ENCODE assay signal across 8 cellular contexts in genomic region chrX:155027509-155028066, GRCh38. TPM values are rescaled to one million over a fixed set of nuclear protein-coding genes. Genes with fewer than 3 reads are reported as not detected.
DNase-seq lines count a peak whose midpoint lies in the region; ATAC-seq and TF ChIP-seq lines count a peak whose summit lies in the region.

No MANE protein-coding gene starts in this region.

- 21 to 25% methylated on average over 8 to 11 of the region's 14 CpGs for WGBS in ectodermal cell, 2 experiments
- WGBS in mesodermal cell (ENCODE audit: insufficient coverage in 2 of 2), 2 experiments, result 0 to 10% methylated on average over 1 to 2 of the region's 14 CpGs

- no peaks in the 10 kb centered on the region for H3K27me3 ChIP-seq in CD8-positive, alpha-beta T cell (ENCODE audit: insufficient read depth, low read length)
- no peaks in the 10 kb centered on the region for H3K27me3 ChIP-seq in HL-60 (ENCODE audit: insufficient read depth, poor library complexity, severe bottlenecking)
- no peaks in the 10 kb centered on the region for H3K27me3 ChIP-seq in ectodermal cell (ENCODE audit: control insufficient read depth, insufficient read depth, low read length, poor library complexity, severe bottlenecking)
- no peaks in the 10 kb centered on the region for H3K27me3 ChIP-seq in upper lobe of right lung

- no peaks in the 10 kb centered on the region for H3K4me1 ChIP-seq in CD8-positive, alpha-beta T cell (ENCODE audit: insufficient read depth, low read length)
- no peaks in the 10 kb centered on the region for H3K4me1 ChIP-seq in ectodermal cell (ENCODE audit: control insufficient read depth, insufficient read depth, low read length)
- peaks cover 2% of the 10 kb centered on the region for H3K4me1 ChIP-seq in mesodermal cell (ENCODE audit: control insufficient read depth, insufficient read depth, low read length, poor library complexity, severe bottlenecking)
- peaks cover 3% of the 10 kb centered on the region for H3K4me1 ChIP-seq in upper lobe of right lung

- CTCF ChIA-PET in CD8-positive, alpha-beta T cell (lab: Charles Lee), result interaction anchor here (1.3 kb wide), 1 partner anchor 21 kb away, joined by 4 read pairs; no protein-coding TSS in a partner anchor

- H3K36me3 Mint-ChIP-seq in CD8-positive, alpha-beta T cell, result peaks cover 3% of the 10 kb centered on the region

- H3K4me1 Mint-ChIP-seq in CD8-positive, alpha-beta T cell (ENCODE audit: low read depth), result peaks cover 29% of the 10 kb centered on the region

- H3K9me3 Mint-ChIP-seq in CD8-positive, alpha-beta T cell, result no peaks in the 10 kb centered on the region

- peak overlapping the region; percentile 96 for H3K27ac Mint-ChIP-seq in CD8-positive, alpha-beta T cell

- no peaks in the 10 kb centered on the region for H3K36me3 ChIP-seq in CD8-positive, alpha-beta T cell (ENCODE audit: insufficient read depth, low read length)
- H3K36me3 ChIP-seq in ectodermal cell (ENCODE audit: control insufficient read depth, insufficient read depth, low read length), result no peaks in the 10 kb centered on the region
- no peaks in the 10 kb centered on the region for H3K36me3 ChIP-seq in mesodermal cell (ENCODE audit: control insufficient read depth, insufficient read depth, low read length)
- no peaks in the 10 kb centered on the region for H3K36me3 ChIP-seq in upper lobe of right lung

- peak overlapping the region; percentile 96 for H3K27ac ChIP-seq in CD8-positive, alpha-beta T cell (ENCODE audit: low read depth, low read length)
- H3K27ac ChIP-seq in HL-60 (replicated peaks) (peak overlapping the region; percentile 94), ectodermal cell (ENCODE audit: insufficient read depth, low read depth, low read length, poor library complexity, severe bottlenecking) (peak overlapping the region; percentile 92), mesodermal cell (ENCODE audit: low read depth, low read length, severe bottlenecking) (peak overlapping the region; percentile 97), upper lobe of right lung (peak overlapping the region; percentile 94)

- H3K9me3 ChIP-seq in CD8-positive, alpha-beta T cell (ENCODE audit: low read length), result no peaks in the 10 kb centered on the region
- H3K9me3 ChIP-seq in ectodermal cell (ENCODE audit: control insufficient read depth, low read length) (no peaks in the 10 kb centered on the region), mesodermal cell (ENCODE audit: control insufficient read depth, low read length) (no peaks in the 10 kb centered on the region), upper lobe of right lung (no peaks in the 10 kb centered on the region)

- H3K4me3 ChIP-seq in CD8-positive, alpha-beta T cell (ENCODE audit: low read depth, low read length), result peak overlapping the region; percentile 73
- H3K4me3 ChIP-seq in HL-60 (replicated peaks; ENCODE audit: insufficient read depth, low read length) (peak overlapping the region; percentile 60), ectodermal cell (ENCODE audit: insufficient read depth, low read depth, low read length) (peak overlapping the region; percentile 66), mesodermal cell (ENCODE audit: extremely low read depth, insufficient read depth, low read length, poor library complexity, severe bottlenecking) (peak overlapping the region; percentile 53), upper lobe of right lung (peak overlapping the region; percentile 60)

- DNase-seq in CD8-positive, alpha-beta T cell, result peak in 1 of 7 experiments; percentile 10
- DNase-seq in HL-60 (ENCODE audit: low read depth in 1 of 2, low spot score in 1 of 2), result peak in 1 of 2 experiments; percentile 46
- peak; percentile 2 for DNase-seq in SK-N-DZ (ENCODE audit: low spot score)
- DNase-seq in upper lobe of right lung, result no peak
- DNase-seq in mesenteric fat pad (ENCODE audit: low spot score), result no peak

- no peaks in the 10 kb centered on the region for H3K27me3 Mint-ChIP-seq in CD8-positive, alpha-beta T cell (ENCODE audit: low read depth)

- ATAC-seq in CD8-positive, alpha-beta T cell, result no peak
- ATAC-seq in upper lobe of right lung (peak; percentile 7), HG03135 (IDR thresholded peaks at IDR 0.05; ENCODE audit: unreplicated experiment) (no peak)

- peak overlapping the region; percentile 88 for H3K4me3 Mint-ChIP-seq in CD8-positive, alpha-beta T cell

- intact Hi-C loops in CD8-positive, alpha-beta T cell (cut with DNase I, micrococcal nuclease), result loop anchor here (1.0 to 2.0 kb wide), 3 partner anchors 21 to 47 kb away; partner anchors contain the start of genes BRCC3 (in 2 of the 2), CMC4 (in 2 of the 2) and MTCP1 (in 2 of the 2)
- intact Hi-C loops in upper lobe of right lung (cut with DNase I), result no loop called here

- no peak for TF ChIP-seq CTCF in CD8-positive, alpha-beta T cell (IDR thresholded peaks at IDR 0.05)
- TF ChIP-seq CTCF in HL-60 (IDR thresholded peaks at IDR 0.05; ENCODE audit: insufficient read depth, low read length) (no peak), upper lobe of right lung (IDR thresholded peaks at IDR 0.05) (no peak)

- POLR2A ChIA-PET in CD8-positive, alpha-beta T cell (lab: Charles Lee), result interaction anchor here (1.1 to 1.8 kb wide), 4 partner anchors 22 to 48 kb away, joined by 3 to 7 read pairs (median 4); partner anchors contain the start of gene BRCC3

RNA-seq across cellular contexts. Expression of gene FUNDC2, which starts 0.9 kb away (rescaled TPM):
- total RNA-seq in CD8-positive, alpha-beta T cell, result 10 to 100 TPM; 46.5 to 50.8 TPM
- 113 and 129 TPM in 2 replicates for polyA plus RNA-seq in SK-N-DZ (2014; cell fraction: cytosol; rRNA removed)
- polyA plus RNA-seq in SK-N-DZ (2014; cell fraction: nucleus; rRNA removed), result 61.0 and 69.9 TPM in 2 replicates
- 92.6 TPM for polyA plus RNA-seq in ectodermal cell (2013, experiment 1 of 4)
- 89.5 TPM for polyA plus RNA-seq in ectodermal cell (2013, experiment 2 of 4)
- 82.3 TPM for polyA plus RNA-seq in ectodermal cell (2013, experiment 3 of 4)
- polyA plus RNA-seq in ectodermal cell (2013, experiment 4 of 4), result 92.0 TPM
- polyA plus RNA-seq in mesodermal cell (2013, experiment 1 of 2), result 86.6 TPM
- 83.8 TPM for polyA plus RNA-seq in mesodermal cell (2013, experiment 2 of 2)
- total RNA-seq in upper lobe of right lung, result 79.1 TPM
- total RNA-seq in mesenteric fat pad, result 116 TPM

RNA-seq across cellular contexts. Expression of gene F8, which starts 5.1 kb away (rescaled TPM):
- 1 to 10 TPM; 1.0 to 1.1 TPM for total RNA-seq in CD8-positive, alpha-beta T cell
- polyA plus RNA-seq in SK-N-DZ (2014; cell fraction: cytosol; rRNA removed), result 0.20 and 0.42 TPM in 2 replicates
- polyA plus RNA-seq in SK-N-DZ (2014; cell fraction: nucleus; rRNA removed), result 0.07 and 0.88 TPM in 2 replicates
- polyA plus RNA-seq in ectodermal cell (2013, experiment 1 of 4), result 4.3 TPM
- 5.0 TPM for polyA plus RNA-seq in ectodermal cell (2013, experiment 2 of 4)
- 3.4 TPM for polyA plus RNA-seq in ectodermal cell (2013, experiment 3 of 4)
- 3.9 TPM for polyA plus RNA-seq in ectodermal cell (2013, experiment 4 of 4)
- 1.4 TPM for polyA plus RNA-seq in mesodermal cell (2013, experiment 1 of 2)
- polyA plus RNA-seq in mesodermal cell (2013, experiment 2 of 2), result 1.7 TPM
- total RNA-seq in upper lobe of right lung, result 12.7 TPM
- 43.5 TPM for total RNA-seq in mesenteric fat pad

RNA-seq across cellular contexts. Expression of gene CMC4, which starts 43.3 kb away (rescaled TPM):
- 1 to 10 TPM; 5.0 to 5.2 TPM for total RNA-seq in CD8-positive, alpha-beta T cell
- 15.2 and 15.7 TPM in 2 replicates for polyA plus RNA-seq in SK-N-DZ (2014; cell fraction: cytosol; rRNA removed)
- 14.2 and 14.7 TPM in 2 replicates for polyA plus RNA-seq in SK-N-DZ (2014; cell fraction: nucleus; rRNA removed)
- 8.7 TPM for polyA plus RNA-seq in ectodermal cell (2013, experiment 1 of 4)
- polyA plus RNA-seq in ectodermal cell (2013, experiment 2 of 4), result 9.7 TPM
- polyA plus RNA-seq in ectodermal cell (2013, experiment 3 of 4), result 9.7 TPM
- 12.4 TPM for polyA plus RNA-seq in ectodermal cell (2013, experiment 4 of 4)
- polyA plus RNA-seq in mesodermal cell (2013, experiment 1 of 2), result 12.0 TPM
- 7.6 TPM for polyA plus RNA-seq in mesodermal cell (2013, experiment 2 of 2)
- total RNA-seq in upper lobe of right lung (6.6 TPM), mesenteric fat pad (6.8 TPM)

RNA-seq across cellular contexts. Expression of gene MTCP1, which starts 43.3 kb away (rescaled TPM):
- total RNA-seq in CD8-positive, alpha-beta T cell, result 10 to 100 TPM; 16.9 to 19.0 TPM
- 2.6 and 3.5 TPM in 2 replicates for polyA plus RNA-seq in SK-N-DZ (2014; cell fraction: cytosol; rRNA removed)
- polyA plus RNA-seq in SK-N-DZ (2014; cell fraction: nucleus; rRNA removed), result 9.6 and 10.2 TPM in 2 replicates
- 23.1 TPM for polyA plus RNA-seq in ectodermal cell (2013, experiment 1 of 4)
- 17.0 TPM for polyA plus RNA-seq in ectodermal cell (2013, experiment 2 of 4)
- polyA plus RNA-seq in ectodermal cell (2013, experiment 3 of 4), result 16.0 TPM
- polyA plus RNA-seq in ectodermal cell (2013, experiment 4 of 4), result 19.9 TPM
- polyA plus RNA-seq in mesodermal cell (2013, experiment 1 of 2), result 9.3 TPM
- 19.8 TPM for polyA plus RNA-seq in mesodermal cell (2013, experiment 2 of 2)
- total RNA-seq in upper lobe of right lung (16.8 TPM), mesenteric fat pad (26.3 TPM)

RNA-seq across cellular contexts. Expression of gene BRCC3, which starts 43.7 kb away (rescaled TPM):
- 1 to 10 TPM; 8.9 to 9.6 TPM for total RNA-seq in CD8-positive, alpha-beta T cell
- 10.0 and 11.2 TPM in 2 replicates for polyA plus RNA-seq in SK-N-DZ (2014; cell fraction: cytosol; rRNA removed)
- 11.1 and 19.1 TPM in 2 replicates for polyA plus RNA-seq in SK-N-DZ (2014; cell fraction: nucleus; rRNA removed)
- polyA plus RNA-seq in ectodermal cell (2013, experiment 1 of 4), result 31.2 TPM
- 34.1 TPM for polyA plus RNA-seq in ectodermal cell (2013, experiment 2 of 4)
- polyA plus RNA-seq in ectodermal cell (2013, experiment 3 of 4), result 18.1 TPM
- 21.5 TPM for polyA plus RNA-seq in ectodermal cell (2013, experiment 4 of 4)
- polyA plus RNA-seq in mesodermal cell (2013, experiment 1 of 2), result 12.1 TPM
- 14.4 TPM for polyA plus RNA-seq in mesodermal cell (2013, experiment 2 of 2)
- 16.7 TPM for total RNA-seq in upper lobe of right lung
- 20.5 TPM for total RNA-seq in mesenteric fat pad
